In genomic region chr19:55284405-55285058, GRCh38 we compare ENCODE assay signal across 10 cellular contexts. TPM values are rescaled to one million over a fixed set of nuclear protein-coding genes. Genes with fewer than 3 reads are reported as not detected.
A peak's percentile ranks its signal among the peaks of the same experiment; 100 is the strongest.
DNase-seq lines count a peak whose midpoint lies in the region; ATAC-seq and TF ChIP-seq lines count a peak whose summit lies in the region.
"Had no signal": no experiment of that assay in that cellular context is flagged by ENCODE, and none has a peak within 500 bp of the region (broad histone marks: within the 10 kb centered on the region; RNA-seq: fewer than 3 reads in every experiment).

No MANE protein-coding gene starts in this region.

- H3K27ac Mint-ChIP-seq in activated CD4-positive, alpha-beta T cell treated with anti-CD3 and anti-CD28 coated beads for 36 hours, result no peak overlapping the region
- H3K27ac Mint-ChIP-seq in activated naive CD8-positive, alpha-beta T cell treated with anti-CD3 and anti-CD28 coated beads, Interleukin-2, amount 10 ng/mL, durations not matched to agents 7 days and 5 days, result peak overlapping the region; percentile 28

- H3K36me3 Mint-ChIP-seq in activated CD4-positive, alpha-beta T cell treated with anti-CD3 and anti-CD28 coated beads for 36 hours (ENCODE audit: low read depth), result peaks cover 4% of the 10 kb centered on the region
- no peaks in the 10 kb centered on the region for H3K36me3 Mint-ChIP-seq in activated naive CD8-positive, alpha-beta T cell treated with anti-CD3 and anti-CD28 coated beads, Interleukin-2, amount 10 ng/mL, durations not matched to agents 7 days and 5 days

- H3K4me3 ChIP-seq in iPS-18a (ENCODE audit: low read length) (peak overlapping the region; percentile 43), thoracic aorta (peak overlapping the region; percentile 80)

- peaks cover 16% of the 10 kb centered on the region for H3K4me1 Mint-ChIP-seq in activated CD4-positive, alpha-beta T cell treated with anti-CD3 and anti-CD28 coated beads for 36 hours
- peaks cover 21% of the 10 kb centered on the region for H3K4me1 Mint-ChIP-seq in activated naive CD8-positive, alpha-beta T cell treated with anti-CD3 and anti-CD28 coated beads, Interleukin-2, amount 10 ng/mL, durations not matched to agents 7 days and 5 days

- H3K4me1 ChIP-seq in iPS-18a (ENCODE audit: control insufficient read depth, low read depth, low read length), result peaks cover 6% of the 10 kb centered on the region
- H3K4me1 ChIP-seq in thoracic aorta (ENCODE audit: control insufficient read depth in 1 of 2, low read depth in 2 of 2), result peaks cover 12 to 20% of the 10 kb centered on the region in 2 donors

- no peak overlapping the region for H3K9ac ChIP-seq in iPS-18a (ENCODE audit: low read length)

- no peak for ATAC-seq in activated CD4-positive, alpha-beta T cell treated with anti-CD3 and anti-CD28 coated beads for 36 hours
- ATAC-seq in activated naive CD8-positive, alpha-beta T cell treated with anti-CD3 and anti-CD28 coated beads, Interleukin-2, amount 10 ng/mL, durations not matched to agents 7 days and 5 days (ENCODE audit: low read depth), result no peak
- no peak for ATAC-seq in thoracic aorta (ENCODE audit: insufficient number of reproducible peaks, low FRiP score, low read depth)
- ATAC-seq in HG03025 (IDR thresholded peaks at IDR 0.05; ENCODE audit: low FRiP score, unreplicated experiment), result no peak
- no peak for ATAC-seq in GM21447 (IDR thresholded peaks at IDR 0.05; ENCODE audit: unreplicated experiment)

- no peak overlapping the region for H3K27ac ChIP-seq in iPS-18a (ENCODE audit: low read length)
- peak overlapping the region; percentile 72 to 76 for H3K27ac ChIP-seq in thoracic aorta
- H3K27ac ChIP-seq: C4-2B, neutrophil had no signal

- H3K9me3 ChIP-seq in iPS-18a (ENCODE audit: control insufficient read depth, low read depth, low read length) (no peaks in the 10 kb centered on the region), thoracic aorta (no peaks in the 10 kb centered on the region)
- H3K9me3 ChIP-seq: neutrophil had no signal

- no peaks in the 10 kb centered on the region for H3K27me3 ChIP-seq in iPS-18a (ENCODE audit: control insufficient read depth, insufficient read depth, low read length)
- H3K27me3 ChIP-seq in thoracic aorta (replicated peaks; ENCODE audit: insufficient read depth), result no peaks in the 10 kb centered on the region

- POLR2A ChIA-PET in activated CD4-positive, alpha-beta T cell treated with anti-CD3 and anti-CD28 coated beads for 36 hours (lab: Charles Lee), result no interaction called here
- POLR2A ChIA-PET in activated naive CD8-positive, alpha-beta T cell treated with anti-CD3 and anti-CD28 coated beads, Interleukin-2, amount 10 ng/mL, durations not matched to agents 7 days and 5 days (lab: Charles Lee), result interaction anchor here (2.0 kb wide), 1 partner anchor 25 kb away, joined by 11 read pairs; the partner anchor contains the start of gene PPP6R1

- DNase-seq in activated CD4-positive, alpha-beta T cell treated with anti-CD3 and anti-CD28 coated beads for 36 hours, result no peak
- no peak for DNase-seq in activated CD4-positive, alpha-beta T cell treated with anti-CD3 and anti-CD28 coated beads for 48 hours
- DNase-seq in activated naive CD8-positive, alpha-beta T cell treated with anti-CD3 and anti-CD28 coated beads, Interleukin-2, amount 10 ng/mL, durations not matched to agents 7 days and 5 days, result no peak
- DNase-seq in thoracic aorta (ENCODE audit: low spot score) (no peak), NCI-H446 (lab: John Stamatoyannopoulos, UW) (no peak)

- H3K27me3 Mint-ChIP-seq in activated CD4-positive, alpha-beta T cell treated with anti-CD3 and anti-CD28 coated beads for 36 hours, result no peaks in the 10 kb centered on the region
- peaks cover 11% of the 10 kb centered on the region for H3K27me3 Mint-ChIP-seq in activated naive CD8-positive, alpha-beta T cell treated with anti-CD3 and anti-CD28 coated beads, Interleukin-2, amount 10 ng/mL, durations not matched to agents 7 days and 5 days

- H3K36me3 ChIP-seq in iPS-18a (ENCODE audit: control insufficient read depth, low read depth, low read length) (peaks cover 10% of the 10 kb centered on the region), thoracic aorta (no peaks in the 10 kb centered on the region)
- H3K36me3 ChIP-seq: neutrophil had no signal

- H3K4me3 Mint-ChIP-seq in activated CD4-positive, alpha-beta T cell treated with anti-CD3 and anti-CD28 coated beads for 36 hours, result peak overlapping the region; percentile 28
- peak overlapping the region; percentile 37 for H3K4me3 Mint-ChIP-seq in activated naive CD8-positive, alpha-beta T cell treated with anti-CD3 and anti-CD28 coated beads, Interleukin-2, amount 10 ng/mL, durations not matched to agents 7 days and 5 days

- TF ChIP-seq CTCF in thoracic aorta (IDR thresholded peaks at IDR 0.05), result no peak

- intact Hi-C loops in activated CD4-positive, alpha-beta T cell treated with anti-CD3 and anti-CD28 coated beads for 36 hours (cut with DNase I, micrococcal nuclease), result no loop called here

- H3K9me3 Mint-ChIP-seq in activated CD4-positive, alpha-beta T cell treated with anti-CD3 and anti-CD28 coated beads for 36 hours (ENCODE audit: low read depth), result no peaks in the 10 kb centered on the region
- H3K9me3 Mint-ChIP-seq in activated naive CD8-positive, alpha-beta T cell treated with anti-CD3 and anti-CD28 coated beads, Interleukin-2, amount 10 ng/mL, durations not matched to agents 7 days and 5 days, result no peaks in the 10 kb centered on the region

- CTCF ChIA-PET in activated CD4-positive, alpha-beta T cell treated with anti-CD3 and anti-CD28 coated beads for 36 hours (lab: Charles Lee), result no interaction called here

RNA-seq across cellular contexts. Expression of gene BRSK1, which starts 0.7 kb away (rescaled TPM):
- 1 to 10 TPM; 4.1 to 4.5 TPM for total RNA-seq in activated CD4-positive, alpha-beta T cell treated with anti-CD3 and anti-CD28 coated beads for 36 hours
- total RNA-seq in activated naive CD8-positive, alpha-beta T cell treated with anti-CD3 and anti-CD28 coated beads, Interleukin-2, amount 10 ng/mL, durations not matched to agents 7 days and 5 days, result 1 to 10 TPM; 9.0 TPM
- total RNA-seq in thoracic aorta, result 10 to 100 TPM; 10.8 to 16.7 TPM

RNA-seq across cellular contexts. Expression of gene HSPBP1, which starts 4.6 kb away (rescaled TPM):
- 10 to 100 TPM; 41.1 to 45.2 TPM for total RNA-seq in activated CD4-positive, alpha-beta T cell treated with anti-CD3 and anti-CD28 coated beads for 36 hours
- 10 to 100 TPM; 19.5 to 20.3 TPM for total RNA-seq in activated naive CD8-positive, alpha-beta T cell treated with anti-CD3 and anti-CD28 coated beads, Interleukin-2, amount 10 ng/mL, durations not matched to agents 7 days and 5 days
- 10 to 100 TPM; 26.8 to 26.9 TPM for total RNA-seq in thoracic aorta

RNA-seq across cellular contexts. Expression of gene PPP6R1, which starts 25.7 kb away (rescaled TPM):
- total RNA-seq in activated CD4-positive, alpha-beta T cell treated with anti-CD3 and anti-CD28 coated beads for 36 hours, result 100 to 1,000 TPM; 177 to 201 TPM
- 100 to 1,000 TPM; 211 to 226 TPM for total RNA-seq in activated naive CD8-positive, alpha-beta T cell treated with anti-CD3 and anti-CD28 coated beads, Interleukin-2, amount 10 ng/mL, durations not matched to agents 7 days and 5 days
- 10 to 100 TPM; 46.7 to 52.3 TPM for total RNA-seq in thoracic aorta

RNA-seq across cellular contexts. Expression of gene TMEM150B, which starts 40.6 kb away (rescaled TPM):
- not detected for total RNA-seq in activated CD4-positive, alpha-beta T cell treated with anti-CD3 and anti-CD28 coated beads for 36 hours
- total RNA-seq in activated naive CD8-positive, alpha-beta T cell treated with anti-CD3 and anti-CD28 coated beads, Interleukin-2, amount 10 ng/mL, durations not matched to agents 7 days and 5 days, result 1 to 10 TPM in 1 of 2 experiments, under 1 TPM in 1; 0.51 to 1.1 TPM
- 1 to 10 TPM in 1 of 2 donors, not detected in 1; 6.8 TPM for total RNA-seq in thoracic aorta

RNA-seq across cellular contexts. Expression of gene KMT5C, which starts 55.1 kb away (rescaled TPM):
- 10 to 100 TPM; 27.5 to 32.3 TPM for total RNA-seq in activated CD4-positive, alpha-beta T cell treated with anti-CD3 and anti-CD28 coated beads for 36 hours
- total RNA-seq in activated naive CD8-positive, alpha-beta T cell treated with anti-CD3 and anti-CD28 coated beads, Interleukin-2, amount 10 ng/mL, durations not matched to agents 7 days and 5 days, result 10 to 100 TPM; 26.4 to 28.5 TPM
- total RNA-seq in thoracic aorta, result 10 to 100 TPM; 10.2 to 25.2 TPM
